In genomic region chr10:69130251-69130650, GRCh38 we compare ENCODE assay signal across 1 cellular context.
TF ChIP-seq lines count a peak whose summit lies in the region.

No MANE protein-coding gene starts in this region.

TF ChIP-seq in IMR-90, 13 proteins besides CTCF, POLR2A, EP300 and RAD21:
- TF ChIP-seq FOS (IDR thresholded peaks at IDR 0.05; ENCODE audit: low read depth, low read length) (no peak), CEBPB (IDR thresholded peaks at IDR 0.05; ENCODE audit: low read depth, low read length) (no peak), RFX5 (IDR thresholded peaks at IDR 0.05; ENCODE audit: low read depth, low read length) (no peak), RCOR1 (IDR thresholded peaks at IDR 0.05; ENCODE audit: insufficient replicate concordance, low read length) (no peak), MAFK (IDR thresholded peaks at IDR 0.05; ENCODE audit: low read depth, low read length) (no peak), MAZ (IDR thresholded peaks at IDR 0.05; ENCODE audit: borderline replicate concordance, low read depth, low read length) (no peak), NFE2L2 (IDR thresholded peaks at IDR 0.05; ENCODE audit: low read depth, low read length) (no peak), ELK1 (IDR thresholded peaks at IDR 0.05; ENCODE audit: borderline replicate concordance, low read depth, low read length) (no peak), BHLHE40 (IDR thresholded peaks at IDR 0.05; ENCODE audit: low read depth, low read length) (no peak), USF2 (IDR thresholded peaks at IDR 0.05; ENCODE audit: low read depth, low read length) (no peak), CHD1 (IDR thresholded peaks at IDR 0.05; ENCODE audit: low read depth, low read length) (no peak), SMC3 (IDR thresholded peaks at IDR 0.05; ENCODE audit: low read depth, low read length) (no peak), MXI1 (IDR thresholded peaks at IDR 0.05; ENCODE audit: borderline replicate concordance, low read depth, low read length) (no peak)
